20 cellular contexts compared by ENCODE assay signal in the genomic region with DNA sequence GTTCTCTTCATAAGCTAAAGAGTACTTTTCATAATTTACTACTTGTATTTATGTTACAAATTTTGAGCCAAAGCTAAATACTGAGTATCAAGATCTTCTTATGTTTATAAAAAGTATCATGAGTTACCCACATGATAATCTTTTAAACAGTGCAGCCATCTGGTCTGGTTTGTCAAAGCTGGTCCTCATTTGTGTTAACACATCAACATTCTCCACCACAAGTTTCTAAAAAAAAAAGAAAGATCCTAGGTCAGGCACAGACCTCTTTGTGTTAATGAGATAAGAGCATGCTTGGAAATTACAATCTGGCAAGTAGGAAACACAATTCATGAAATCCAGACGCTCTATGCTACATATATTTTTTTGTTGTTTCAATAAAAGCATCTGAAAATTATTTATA.
DNase-seq lines count a peak whose midpoint lies in the region; ATAC-seq lines count a peak whose summit lies in the region.
"Had no signal": no experiment of that assay in that cellular context is flagged by ENCODE, and none has a peak within 500 bp of the region (broad histone marks: within the 10 kb centered on the region; RNA-seq: fewer than 3 reads in every experiment).

No MANE protein-coding gene starts in this region.

- no peaks in the 10 kb centered on the region for H3K4me1 ChIP-seq in mesenchymal stem cell (ENCODE audit: control insufficient read depth, insufficient read depth, low read depth, low read length)
- H3K4me1 ChIP-seq: upper lobe of right lung had no signal

- H3K9me3 ChIP-seq in mesenchymal stem cell (ENCODE audit: control insufficient read depth, low read length) = no peaks in the 10 kb centered on the region
- H3K9me3 ChIP-seq: psoas muscle, upper lobe of right lung had no signal

- no peaks in the 10 kb centered on the region for H3K27me3 ChIP-seq in mesenchymal stem cell (ENCODE audit: control insufficient read depth in 1 of 2, insufficient read depth in 1 of 2, low read length in 2 of 2)
- H3K27me3 ChIP-seq: foreskin keratinocyte, upper lobe of right lung had no signal

- no CpG with 5 or more reads among the region's 1 CpG for WGBS in mesenchymal stem cell

- H2AK5ac ChIP-seq in mesenchymal stem cell (ENCODE audit: low read length, severe bottlenecking) = no peak overlapping the region

- H3K27ac ChIP-seq in mesenchymal stem cell (ENCODE audit: low read length, poor library complexity, severe bottlenecking) = no peak overlapping the region
- H3K27ac ChIP-seq: foreskin keratinocyte, psoas muscle, upper lobe of right lung had no signal

- H3K4me3 ChIP-seq in mesenchymal stem cell (ENCODE audit: insufficient read depth in 1 of 2, low read depth in 1 of 2, low read length in 2 of 2) = no peak overlapping the region
- H3K4me3 ChIP-seq: psoas muscle, upper lobe of right lung had no signal

- peaks cover 17% of the 10 kb centered on the region for H3K79me1 ChIP-seq in mesenchymal stem cell (replicated peaks; ENCODE audit: low read length, poor library complexity, severe bottlenecking)

- H3K18ac ChIP-seq in mesenchymal stem cell (ENCODE audit: low read depth in 1 of 2, low read length in 2 of 2) = no peak overlapping the region

- no peak overlapping the region for H4K8ac ChIP-seq in mesenchymal stem cell (ENCODE audit: low read length)

- no peak for ATAC-seq in left lobe of liver
- no peak for ATAC-seq in GM18520 (IDR thresholded peaks at IDR 0.05; ENCODE audit: unreplicated experiment)
- ATAC-seq in esophagus mucosa = no peak
- ATAC-seq: foreskin keratinocyte; natural killer cell treated with Interleukin-12 subunit alpha and Interleukin-12 subunit beta and Interleukin-15 and Interleukin-18, amount 100 ng/mL, for 72 hours; psoas muscle; T-cell; upper lobe of right lung had no signal

- peak; percentile 42 for DNase-seq in CMK (ENCODE audit: low read depth)
- peak; percentile 94 for DNase-seq in NCI-H82 (lab: John Stamatoyannopoulos, UW)
- peak; percentile 50 for DNase-seq in amniotic epithelial cell (ENCODE audit: low read depth)
- peak; percentile 65 for DNase-seq in mesenchymal stem cell
- DNase-seq in left lobe of liver (ENCODE audit: low spot score) = no peak
- no peak for DNase-seq in stimulated activated CD4-positive, alpha-beta T cell treated with anti-CD3 and anti-CD28 coated beads, Interleukin-1b, Interleukin-23, amount 100 ng/mL, for 48 hours
- DNase-seq: activated B cell treated with CpG ODN at 0.5 μM for 24 hours; activated CD4-positive, alpha-beta memory T cell treated with anti-CD3 and anti-CD28 coated beads, Interleukin-2, amount 10 ng/mL, durations not matched to agents 7 days and 5 days; activated naive CD4-positive, alpha-beta T cell treated with Interleukin-2 at 50 U/mL for 16 hours; aorta; foreskin keratinocyte; KG1; kidney glomerular epithelial cell; NCI-H2029; psoas muscle; T-cell; upper lobe of right lung had no signal

- no peak overlapping the region for H2BK120ac ChIP-seq in mesenchymal stem cell (ENCODE audit: low read depth, low read length)

- H3K23ac ChIP-seq in mesenchymal stem cell (ENCODE audit: low read length in 2 of 2) = no peak overlapping the region

- H4K91ac ChIP-seq in mesenchymal stem cell (ENCODE audit: low read length) = no peak overlapping the region

- peaks cover 5 to 85% of the 10 kb centered on the region in 2 experiments for H3K36me3 ChIP-seq in mesenchymal stem cell (ENCODE audit: control insufficient read depth in 1 of 2, insufficient read depth in 2 of 2, low read depth in 1 of 2, low read length in 2 of 2)

- H3K9ac ChIP-seq in mesenchymal stem cell (ENCODE audit: low read length) = no peak overlapping the region

- no peak overlapping the region for H3K4ac ChIP-seq in mesenchymal stem cell (ENCODE audit: low read depth in 1 of 2, low read length in 2 of 2)

- H2BK12ac ChIP-seq in mesenchymal stem cell (ENCODE audit: low read length in 2 of 2) = no peak overlapping the region

- no peak overlapping the region for H2AFZ ChIP-seq in mesenchymal stem cell (ENCODE audit: low read depth, low read length)

- no peak overlapping the region for H2BK15ac ChIP-seq in mesenchymal stem cell (ENCODE audit: low read depth, poor library complexity, severe bottlenecking)

- H3K14ac ChIP-seq in mesenchymal stem cell (ENCODE audit: low read length in 2 of 2) = no peak overlapping the region

- no peak overlapping the region for H2BK5ac ChIP-seq in mesenchymal stem cell (ENCODE audit: low read depth, low read length, poor library complexity, severe bottlenecking)

- no peak overlapping the region for H3K4me2 ChIP-seq in mesenchymal stem cell (ENCODE audit: low read length, poor library complexity, severe bottlenecking)

Comparison
In these comparisons a context has a peak if more than half of its experiments do, and no peak if none do; other contexts are left out.
1. DNase-seq: peak in CMK (single experiment), NCI-H82 (single experiment), amniotic epithelial cell (single experiment) and mesenchymal stem cell (single experiment); none in left lobe of liver (single experiment) and stimulated activated CD4-positive, alpha-beta T cell treated with anti-CD3 and anti-CD28 coated beads, Interleukin-1b, Interleukin-23, amount 100 ng/mL, for 48 hours (single experiment).